ENCODE assay signal across 34 cellular contexts in genomic region chr4:26757751-26758150, GRCh38.
"Had no signal": no experiment of that assay in that cellular context is flagged by ENCODE, and none has a peak within 500 bp of the region (broad histone marks: within the 10 kb centered on the region; RNA-seq: fewer than 3 reads in every experiment).

No MANE protein-coding gene starts in this region.

- H3K4me3 ChIP-seq: MG63 had no signal

- H3K9ac ChIP-seq: KMS-11 had no signal

- H3K9me3 ChIP-seq: MG63 had no signal

- H3K4me2 ChIP-seq: KMS-11 had no signal

- H3K27me3 ChIP-seq: MG63 had no signal

- H3K27ac ChIP-seq: KMS-11 had no signal

- DNase-seq: Karpas-422, Kasumi-1, MG63, MM.1S, NCI-H1048, NCI-H1092, NCI-H1092 treated with DMSO at 0.1 percent for 48 hours, NCI-H1105, NCI-H1105 treated with DMSO at 0.1 percent for 48 hours, NCI-H1417, NCI-H1417 treated with DMSO at 0.1 percent for 48 hours, NCI-H1436, NCI-H1436 treated with DMSO at 0.1 percent for 48 hours, NCI-H146, NCI-H1694, NCI-H1694 treated with DMSO at 0.1 percent for 48 hours, NCI-H187, NCI-H187 treated with DMSO at 0.1 percent for 48 hours, NCI-H1930, NCI-H2029, NCI-H2029 treated with DMSO at 0.1 percent for 48 hours, NCI-H2081, NCI-H2081 treated with DMSO at 0.1 percent for 48 hours, NCI-H2107, NCI-H2171, NCI-H2171 treated with DMSO at 0.1 percent for 48 hours, NCI-H2227 treated with DMSO at 0.1 percent for 48 hours, NCI-H226, NCI-H345, NCI-H446, NCI-H446 treated with DMSO at 0.1 percent for 48 hours, NCI-H510A, NCI-H510A treated with DMSO at 0.1 percent for 48 hours had no signal
